ENCODE assay signal across 7 cellular contexts in the genomic region with DNA sequence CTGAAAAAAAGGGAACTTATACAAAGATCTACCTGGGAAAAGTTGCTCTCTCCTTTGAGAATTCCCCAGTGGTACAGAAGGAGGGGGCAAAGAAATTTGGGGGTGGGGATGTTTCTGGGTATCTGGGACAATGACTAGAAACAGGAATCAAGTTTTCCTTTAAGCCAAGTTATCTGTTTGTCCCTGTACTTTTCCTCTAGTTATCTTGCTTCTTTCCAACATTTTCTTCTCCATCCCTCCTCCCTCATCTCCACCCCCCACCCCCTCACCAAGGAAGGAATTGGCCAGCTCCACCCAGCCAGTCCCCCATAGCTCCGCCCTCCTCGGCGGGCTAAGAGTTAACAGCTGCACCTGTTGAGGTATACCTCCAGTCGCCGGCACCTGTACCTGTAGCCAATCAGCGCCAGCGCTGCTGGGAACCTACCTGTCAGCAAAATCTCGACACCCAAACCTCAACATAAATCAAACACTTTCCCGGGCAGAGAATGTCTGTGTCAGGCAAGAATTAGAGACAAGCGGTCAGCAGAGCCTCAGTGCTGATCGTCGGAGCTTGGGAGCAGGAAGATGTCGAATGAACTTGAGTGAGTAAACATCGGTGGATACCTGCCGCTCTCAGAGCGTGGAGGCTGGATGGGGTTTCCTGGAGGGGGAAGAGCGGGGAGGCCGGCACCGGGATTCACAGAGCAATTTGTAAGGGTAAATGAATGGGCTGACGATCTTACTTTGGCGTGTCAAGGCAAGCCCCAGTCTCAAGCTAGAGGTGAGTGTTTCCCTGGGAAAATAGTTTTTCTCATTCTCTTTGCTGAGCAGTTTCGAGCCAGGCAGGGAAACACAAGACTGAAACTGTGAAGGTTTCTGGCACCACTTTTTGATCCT. TPM values are rescaled to one million over a fixed set of nuclear protein-coding genes. Genes with fewer than 3 reads are reported as not detected.
DNase-seq lines count a peak whose midpoint lies in the region; ATAC-seq and TF ChIP-seq lines count a peak whose summit lies in the region.

A gene (plus strand): TSS at position 370 of the 876 bp plus-strand sequence. CDS start 195 bp downstream, at position 565.

- peak in 2 of 4 donors; percentile 23 to 46 for TF ChIP-seq POLR2A in esophagus squamous epithelium (IDR thresholded peaks at IDR 0.05)

- no peak for TF ChIP-seq CTCF in OCI-LY3 (IDR thresholded peaks at IDR 0.05; ENCODE audit: low read depth, low read length)
- TF ChIP-seq CTCF in esophagus squamous epithelium (IDR thresholded peaks at IDR 0.05), result no peak
- TF ChIP-seq CTCF in retinal pigment epithelial cell (conservative IDR thresholded peaks at IDR 0.05; ENCODE audit: low read depth, low read length), result no peak

- H3K4me1 ChIP-seq in HUES6 (ENCODE audit: control insufficient read depth, insufficient read depth, low read length) (peaks cover 58% of the 10 kb centered on the region), OCI-LY3 (ENCODE audit: low read length) (peaks cover 81% of the 10 kb centered on the region), esophagus squamous epithelium (peaks cover 24 to 96% (median 52%) of the 10 kb centered on the region in 3 donors)

- H3K36me3 ChIP-seq in HUES6 (ENCODE audit: control insufficient read depth, insufficient read depth, low read length), result no peaks in the 10 kb centered on the region
- H3K36me3 ChIP-seq in OCI-LY3 (replicated peaks; ENCODE audit: low read depth, low read length), result no peaks in the 10 kb centered on the region
- H3K36me3 ChIP-seq in esophagus squamous epithelium, result no peaks in the 10 kb centered on the region

- peak within 1 kb of the TSS; percentile 84 for H3K4me2 ChIP-seq in OCI-LY3 (ENCODE audit: low read length)

- H3K27me3 ChIP-seq in HUES6 (ENCODE audit: control insufficient read depth, insufficient read depth, low read length) (peaks cover 32% of the 10 kb centered on the region), OCI-LY3 (ENCODE audit: low read depth, low read length) (peaks cover 29% of the 10 kb centered on the region), esophagus squamous epithelium (peaks cover 0 to 36% (median 0%) of the 10 kb centered on the region in 4 donors)

- H2AFZ ChIP-seq in OCI-LY3 (ENCODE audit: low read depth, low read length), result no peak within 1 kb of the TSS

- H3K9me3 ChIP-seq in HUES6 (ENCODE audit: control insufficient read depth, insufficient read depth, low read depth, low read length) (no peaks in the 10 kb centered on the region), OCI-LY3 (ENCODE audit: insufficient read depth, low read length) (no peaks in the 10 kb centered on the region), esophagus squamous epithelium (no peaks in the 10 kb centered on the region)

- H4K20me1 ChIP-seq in OCI-LY3 (ENCODE audit: insufficient read depth, low read length), result no peaks in the 10 kb centered on the region

- no peak for ATAC-seq in GM21360 (IDR thresholded peaks at IDR 0.05; ENCODE audit: unreplicated experiment)

- H3K9ac ChIP-seq in HUES6 (ENCODE audit: low read length), result peak within 1 kb of the TSS; percentile 91
- H3K9ac ChIP-seq in OCI-LY3 (ENCODE audit: low read length), result peak within 1 kb of the TSS; percentile 63

- H3K79me2 ChIP-seq in OCI-LY3 (ENCODE audit: low read length), result no peaks in the 10 kb centered on the region

- intact Hi-C loops in esophagus squamous epithelium (cut with DNase I), result no loop called here

- no peak for DNase-seq in esophagus squamous epithelium (lab: John Stamatoyannopoulos, UW)
- no peak for DNase-seq in retinal pigment epithelial cell (ENCODE audit: low read depth)
- no peak for DNase-seq in amniotic stem cell (lab: John Stamatoyannopoulos, UW)
- DNase-seq in middle frontal gyrus (ENCODE audit: extremely low spot score, low spot score), result no peak

- no peak within 1 kb of the TSS for H3K27ac ChIP-seq in HUES6 (ENCODE audit: low read depth, low read length)
- H3K27ac ChIP-seq in OCI-LY3 (ENCODE audit: low read length), result peak within 1 kb of the TSS; percentile 66
- peak within 1 kb of the TSS; percentile 89 to 97 (median 94) for H3K27ac ChIP-seq in esophagus squamous epithelium

- H3K4me3 ChIP-seq in HUES6 (ENCODE audit: low read depth, low read length) (peak within 1 kb of the TSS; percentile 64), OCI-LY3 (ENCODE audit: low read length) (peak within 1 kb of the TSS; percentile 51), esophagus squamous epithelium (peak within 1 kb of the TSS; percentile 55 to 70 (median 68)), retinal pigment epithelial cell (ENCODE audit: low read length) (peak within 1 kb of the TSS; percentile 26)

- 5 to 14% methylated on average over 21 to 22 of the region's 22 CpGs for whole genome bisulfite sequencing in esophagus squamous epithelium, 2 donors

RNA-seq across cellular contexts. Expression of the gene that starts here (rescaled TPM):
- 100 to 1,000 TPM in 2 of 4 donors, 10 to 100 TPM in 2; 77.6 to 179 (median 115) TPM for total RNA-seq in esophagus squamous epithelium
